Comparison of ENCODE assay signal across 1 cellular context in genomic region chr1:88883156-88883555, GRCh38.
A peak's percentile ranks its signal among the peaks of the same experiment; 100 is the strongest.
TF ChIP-seq lines count a peak whose summit lies in the region.

No MANE protein-coding gene starts in this region.

TF ChIP-seq in K562, 482 proteins besides CTCF, POLR2A, EP300 and RAD21:
- TF ChIP-seq MIER1 (IDR thresholded peaks at IDR 0.05; ENCODE audit: low read depth) (no peak), ZNF121 (CRISPR knock-in tag; conservative IDR thresholded peaks at IDR 0.05) (0 out of 2 replicates have a peak, but pooled peaks have one; percentile 24)
